ENCODE assay signal across 28 cellular contexts in genomic region chr1:58200437-58200836, GRCh38.
"Had no signal": no experiment of that assay in that cellular context is flagged by ENCODE, and none has a peak within 500 bp of the region (broad histone marks: within the 10 kb centered on the region; RNA-seq: fewer than 3 reads in every experiment).

No MANE protein-coding gene starts in this region.

- H3K9me3 ChIP-seq: colonic mucosa, esophagus muscularis mucosa, esophagus squamous epithelium, gastrocnemius medialis, gastroesophageal sphincter, heart left ventricle, heart right ventricle had no signal

- H3K27ac ChIP-seq: colonic mucosa, coronary artery, dorsolateral prefrontal cortex, epithelial cell of prostate, esophagus muscularis mucosa, esophagus squamous epithelium, foreskin keratinocyte, gastrocnemius medialis, gastroesophageal sphincter, heart left ventricle, heart right ventricle had no signal

- H3K4me3 ChIP-seq: colonic mucosa, coronary artery, dorsolateral prefrontal cortex, esophagus muscularis mucosa, esophagus squamous epithelium, gastrocnemius medialis, gastroesophageal sphincter, heart left ventricle, heart right ventricle had no signal

- H3K27me3 ChIP-seq: colonic mucosa, dorsolateral prefrontal cortex, esophagus muscularis mucosa, esophagus squamous epithelium, foreskin keratinocyte, gastrocnemius medialis, gastroesophageal sphincter, heart left ventricle, heart right ventricle had no signal

- ATAC-seq: effector memory CD8-positive, alpha-beta T cell; esophagus mucosa; foreskin keratinocyte; gastrocnemius medialis; gastroesophageal sphincter; heart left ventricle; heart right ventricle had no signal

- DNase-seq: colonic mucosa; cortex of kidney; dermis blood vessel endothelial cell; dorsolateral prefrontal cortex; effector CD4-positive, alpha-beta T cell; effector CD8-positive, alpha-beta T cell; effector memory CD4-positive, alpha-beta T cell; effector memory CD8-positive, alpha-beta T cell; endodermal cell; erythroblast; esophagus squamous epithelium; foreskin fibroblast; foreskin keratinocyte; foreskin melanocyte; gastrocnemius medialis; glutamatergic neuron; head of caudate nucleus; heart left ventricle; heart right ventricle had no signal

- H3K36me3 ChIP-seq: colonic mucosa, esophagus muscularis mucosa, esophagus squamous epithelium, gastrocnemius medialis, gastroesophageal sphincter, heart left ventricle, heart right ventricle had no signal

- H3K4me1 ChIP-seq: colonic mucosa, esophagus muscularis mucosa, esophagus squamous epithelium, foreskin keratinocyte, gastrocnemius medialis, gastroesophageal sphincter, heart left ventricle, heart right ventricle had no signal

- FAIRE-seq: colon, endometrium, endothelial cell of umbilical vein, frontal cortex had no signal
